In the genomic region with DNA sequence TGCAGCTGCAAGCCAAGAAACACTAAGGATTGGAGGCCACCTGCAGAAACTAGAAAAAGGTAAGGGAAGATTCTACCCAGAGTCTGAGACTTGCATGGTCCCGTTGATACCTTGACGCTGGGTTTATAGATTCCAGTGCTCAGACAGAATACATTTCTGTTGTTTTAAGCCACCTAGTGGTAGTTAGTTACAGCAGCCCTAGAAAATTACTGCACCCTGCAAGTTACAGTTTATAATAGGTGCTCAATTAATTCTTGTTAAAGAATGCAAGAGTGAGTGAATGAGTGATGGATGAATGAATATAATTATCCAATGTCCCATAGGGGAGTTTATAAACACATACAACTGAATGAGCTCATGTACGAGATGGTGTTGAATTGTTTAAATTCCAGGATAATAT, we compare ENCODE assay signal across 1 cellular context.
TF ChIP-seq lines count a peak whose summit lies in the region.

No MANE protein-coding gene starts in this region.

TF ChIP-seq in H1, 55 proteins besides CTCF, POLR2A, EP300 and RAD21 (continued from another document):
- TF ChIP-seq, protein P1, sequence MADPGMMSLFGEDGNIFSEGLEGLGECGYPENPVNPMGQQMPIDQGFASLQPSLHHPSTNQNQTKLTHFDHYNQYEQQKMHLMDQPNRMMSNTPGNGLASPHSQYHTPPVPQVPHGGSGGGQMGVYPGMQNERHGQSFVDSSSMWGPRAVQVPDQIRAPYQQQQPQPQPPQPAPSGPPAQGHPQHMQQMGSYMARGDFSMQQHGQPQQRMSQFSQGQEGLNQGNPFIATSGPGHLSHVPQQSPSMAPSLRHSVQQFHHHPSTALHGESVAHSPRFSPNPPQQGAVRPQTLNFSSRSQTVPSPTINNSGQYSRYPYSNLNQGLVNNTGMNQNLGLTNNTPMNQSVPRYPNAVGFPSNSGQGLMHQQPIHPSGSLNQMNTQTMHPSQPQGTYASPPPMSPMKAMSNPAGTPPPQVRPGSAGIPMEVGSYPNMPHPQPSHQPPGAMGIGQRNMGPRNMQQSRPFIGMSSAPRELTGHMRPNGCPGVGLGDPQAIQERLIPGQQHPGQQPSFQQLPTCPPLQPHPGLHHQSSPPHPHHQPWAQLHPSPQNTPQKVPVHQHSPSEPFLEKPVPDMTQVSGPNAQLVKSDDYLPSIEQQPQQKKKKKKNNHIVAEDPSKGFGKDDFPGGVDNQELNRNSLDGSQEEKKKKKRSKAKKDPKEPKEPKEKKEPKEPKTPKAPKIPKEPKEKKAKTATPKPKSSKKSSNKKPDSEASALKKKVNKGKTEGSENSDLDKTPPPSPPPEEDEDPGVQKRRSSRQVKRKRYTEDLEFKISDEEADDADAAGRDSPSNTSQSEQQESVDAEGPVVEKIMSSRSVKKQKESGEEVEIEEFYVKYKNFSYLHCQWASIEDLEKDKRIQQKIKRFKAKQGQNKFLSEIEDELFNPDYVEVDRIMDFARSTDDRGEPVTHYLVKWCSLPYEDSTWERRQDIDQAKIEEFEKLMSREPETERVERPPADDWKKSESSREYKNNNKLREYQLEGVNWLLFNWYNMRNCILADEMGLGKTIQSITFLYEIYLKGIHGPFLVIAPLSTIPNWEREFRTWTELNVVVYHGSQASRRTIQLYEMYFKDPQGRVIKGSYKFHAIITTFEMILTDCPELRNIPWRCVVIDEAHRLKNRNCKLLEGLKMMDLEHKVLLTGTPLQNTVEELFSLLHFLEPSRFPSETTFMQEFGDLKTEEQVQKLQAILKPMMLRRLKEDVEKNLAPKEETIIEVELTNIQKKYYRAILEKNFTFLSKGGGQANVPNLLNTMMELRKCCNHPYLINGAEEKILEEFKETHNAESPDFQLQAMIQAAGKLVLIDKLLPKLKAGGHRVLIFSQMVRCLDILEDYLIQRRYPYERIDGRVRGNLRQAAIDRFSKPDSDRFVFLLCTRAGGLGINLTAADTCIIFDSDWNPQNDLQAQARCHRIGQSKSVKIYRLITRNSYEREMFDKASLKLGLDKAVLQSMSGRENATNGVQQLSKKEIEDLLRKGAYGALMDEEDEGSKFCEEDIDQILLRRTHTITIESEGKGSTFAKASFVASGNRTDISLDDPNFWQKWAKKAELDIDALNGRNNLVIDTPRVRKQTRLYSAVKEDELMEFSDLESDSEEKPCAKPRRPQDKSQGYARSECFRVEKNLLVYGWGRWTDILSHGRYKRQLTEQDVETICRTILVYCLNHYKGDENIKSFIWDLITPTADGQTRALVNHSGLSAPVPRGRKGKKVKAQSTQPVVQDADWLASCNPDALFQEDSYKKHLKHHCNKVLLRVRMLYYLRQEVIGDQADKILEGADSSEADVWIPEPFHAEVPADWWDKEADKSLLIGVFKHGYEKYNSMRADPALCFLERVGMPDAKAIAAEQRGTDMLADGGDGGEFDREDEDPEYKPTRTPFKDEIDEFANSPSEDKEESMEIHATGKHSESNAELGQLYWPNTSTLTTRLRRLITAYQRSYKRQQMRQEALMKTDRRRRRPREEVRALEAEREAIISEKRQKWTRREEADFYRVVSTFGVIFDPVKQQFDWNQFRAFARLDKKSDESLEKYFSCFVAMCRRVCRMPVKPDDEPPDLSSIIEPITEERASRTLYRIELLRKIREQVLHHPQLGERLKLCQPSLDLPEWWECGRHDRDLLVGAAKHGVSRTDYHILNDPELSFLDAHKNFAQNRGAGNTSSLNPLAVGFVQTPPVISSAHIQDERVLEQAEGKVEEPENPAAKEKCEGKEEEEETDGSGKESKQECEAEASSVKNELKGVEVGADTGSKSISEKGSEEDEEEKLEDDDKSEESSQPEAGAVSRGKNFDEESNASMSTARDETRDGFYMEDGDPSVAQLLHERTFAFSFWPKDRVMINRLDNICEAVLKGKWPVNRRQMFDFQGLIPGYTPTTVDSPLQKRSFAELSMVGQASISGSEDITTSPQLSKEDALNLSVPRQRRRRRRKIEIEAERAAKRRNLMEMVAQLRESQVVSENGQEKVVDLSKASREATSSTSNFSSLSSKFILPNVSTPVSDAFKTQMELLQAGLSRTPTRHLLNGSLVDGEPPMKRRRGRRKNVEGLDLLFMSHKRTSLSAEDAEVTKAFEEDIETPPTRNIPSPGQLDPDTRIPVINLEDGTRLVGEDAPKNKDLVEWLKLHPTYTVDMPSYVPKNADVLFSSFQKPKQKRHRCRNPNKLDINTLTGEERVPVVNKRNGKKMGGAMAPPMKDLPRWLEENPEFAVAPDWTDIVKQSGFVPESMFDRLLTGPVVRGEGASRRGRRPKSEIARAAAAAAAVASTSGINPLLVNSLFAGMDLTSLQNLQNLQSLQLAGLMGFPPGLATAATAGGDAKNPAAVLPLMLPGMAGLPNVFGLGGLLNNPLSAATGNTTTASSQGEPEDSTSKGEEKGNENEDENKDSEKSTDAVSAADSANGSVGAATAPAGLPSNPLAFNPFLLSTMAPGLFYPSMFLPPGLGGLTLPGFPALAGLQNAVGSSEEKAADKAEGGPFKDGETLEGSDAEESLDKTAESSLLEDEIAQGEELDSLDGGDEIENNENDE (IDR thresholded peaks at IDR 0.05; ENCODE audit: insufficient replicate concordance, low read length): no peak
- TF ChIP-seq ZNF274 (IDR thresholded peaks at IDR 0.05; ENCODE audit: borderline replicate concordance, extremely low read depth, low read length): no peak
- TF ChIP-seq JUND (IDR thresholded peaks at IDR 0.05; ENCODE audit: low read length): no peak
- TF ChIP-seq PHF8 (conservative IDR thresholded peaks at IDR 0.05; ENCODE audit: low read depth, low read length): no peak
- TF ChIP-seq EZH2 (IDR thresholded peaks at IDR 0.05; ENCODE audit: low read depth, low read length, severe bottlenecking): no peak
